Comparison of ENCODE assay signal across 23 cellular contexts in the genomic region with DNA sequence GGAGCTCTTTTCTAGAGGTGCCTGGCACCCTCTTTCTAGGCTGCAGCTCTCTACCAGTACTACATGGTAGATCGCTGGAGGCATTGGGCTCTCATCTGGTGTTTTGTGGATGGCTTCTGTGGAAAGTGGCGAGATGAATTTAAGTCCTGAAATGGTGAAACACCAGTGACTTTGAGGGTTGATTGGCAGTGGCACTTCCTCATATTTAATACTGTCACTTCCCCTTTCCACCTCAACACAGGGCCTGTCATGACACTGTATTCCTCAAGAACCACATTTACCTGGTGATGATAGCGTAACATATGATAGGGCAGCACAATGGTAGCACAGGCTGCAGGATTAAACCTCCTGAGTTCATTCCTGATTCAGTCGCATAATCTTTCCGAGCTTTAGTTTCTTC.
A peak's percentile ranks its signal among the peaks of the same experiment; 100 is the strongest.
DNase-seq lines count a peak whose midpoint lies in the region; ATAC-seq lines count a peak whose summit lies in the region.
"Had no signal": no experiment of that assay in that cellular context is flagged by ENCODE, and none has a peak within 500 bp of the region (broad histone marks: within the 10 kb centered on the region; RNA-seq: fewer than 3 reads in every experiment).

No MANE protein-coding gene starts in this region.

- peak overlapping the region; percentile 83 for H3K27ac Mint-ChIP-seq in memory B cell
- H3K27ac Mint-ChIP-seq: activated CD4-positive, alpha-beta memory T cell treated with anti-CD3 and anti-CD28 coated beads for 36 hours; CD4-positive, CD25-positive, alpha-beta regulatory T cell had no signal

- no peaks in the 10 kb centered on the region for H3K27me3 Mint-ChIP-seq in memory B cell
- H3K27me3 Mint-ChIP-seq: activated CD4-positive, alpha-beta memory T cell treated with anti-CD3 and anti-CD28 coated beads for 36 hours; CD4-positive, CD25-positive, alpha-beta regulatory T cell had no signal

- H3K9me3 Mint-ChIP-seq in memory B cell, result peaks cover 2% of the 10 kb centered on the region
- H3K9me3 Mint-ChIP-seq: activated CD4-positive, alpha-beta memory T cell treated with anti-CD3 and anti-CD28 coated beads for 36 hours; CD4-positive, CD25-positive, alpha-beta regulatory T cell had no signal

- peaks cover 36% of the 10 kb centered on the region for H3K36me3 Mint-ChIP-seq in memory B cell

- in situ Hi-C loops in KBM-7 (cut with MboI; ENCODE audit: low pct_unique_long_range_greater_than_20kb, low sequenced_read_pairs), result no loop called here

- H3K4me3 Mint-ChIP-seq in memory B cell, result peak overlapping the region; percentile 32
- H3K4me3 Mint-ChIP-seq: activated CD4-positive, alpha-beta memory T cell treated with anti-CD3 and anti-CD28 coated beads for 36 hours had no signal

- ATAC-seq in memory B cell (ENCODE audit: low read depth), result peak; percentile 99
- ATAC-seq: esophagus mucosa, gastrocnemius medialis had no signal

- peaks cover 32% of the 10 kb centered on the region for H3K4me1 Mint-ChIP-seq in memory B cell

- DNase-seq in GDM1 (lab: John Stamatoyannopoulos, UW) (peak; percentile 19), KBM-7 (peak; percentile 70), OCI-M1 (lab: John Stamatoyannopoulos, UW) (peak; percentile 100), memory B cell (ENCODE audit: low spot score in 2 of 2) (peak in 1 of 2 donors; percentile 24), 8988T (no peak), NCI-H1417 (lab: John Stamatoyannopoulos, UW) (no peak), AG08395 (ENCODE audit: low spot score) (no peak), RKO (ENCODE audit: low spot score) (no peak)
- DNase-seq: activated CD4-positive, alpha-beta memory T cell treated with anti-CD3 and anti-CD28 coated beads for 36 hours; activated effector memory CD4-positive, alpha-beta T cell treated with Interleukin-2 at 50 U/mL for 16 hours; CD4-positive, CD25-positive, alpha-beta regulatory T cell; DMS153; effector memory CD4-positive, alpha-beta T cell; gastrocnemius medialis; mammary epithelial cell; NCI-H1694; NCI-H2171 treated with DMSO at 0.1 percent for 48 hours; NCI-H69; small intestine; stimulated activated CD4-positive, alpha-beta T cell treated with anti-CD3 and anti-CD28 coated beads, Interleukin-2, amount 100 ng/mL, for 24 hours; stimulated activated naive CD4-positive, alpha-beta T cell treated with Interleukin-2 at 50 U/mL for 16 hours; T-helper 2 cell had no signal

Comparison
In these comparisons a context has a peak if more than half of its experiments do, and no peak if none do; other contexts are left out.
1. DNase-seq: peak in GDM1 (single experiment), KBM-7 (single experiment) and OCI-M1 (single experiment); none in 8988T (single experiment), NCI-H1417 (0 of 3), AG08395 (single experiment) and RKO (single experiment).